In the genomic region with DNA sequence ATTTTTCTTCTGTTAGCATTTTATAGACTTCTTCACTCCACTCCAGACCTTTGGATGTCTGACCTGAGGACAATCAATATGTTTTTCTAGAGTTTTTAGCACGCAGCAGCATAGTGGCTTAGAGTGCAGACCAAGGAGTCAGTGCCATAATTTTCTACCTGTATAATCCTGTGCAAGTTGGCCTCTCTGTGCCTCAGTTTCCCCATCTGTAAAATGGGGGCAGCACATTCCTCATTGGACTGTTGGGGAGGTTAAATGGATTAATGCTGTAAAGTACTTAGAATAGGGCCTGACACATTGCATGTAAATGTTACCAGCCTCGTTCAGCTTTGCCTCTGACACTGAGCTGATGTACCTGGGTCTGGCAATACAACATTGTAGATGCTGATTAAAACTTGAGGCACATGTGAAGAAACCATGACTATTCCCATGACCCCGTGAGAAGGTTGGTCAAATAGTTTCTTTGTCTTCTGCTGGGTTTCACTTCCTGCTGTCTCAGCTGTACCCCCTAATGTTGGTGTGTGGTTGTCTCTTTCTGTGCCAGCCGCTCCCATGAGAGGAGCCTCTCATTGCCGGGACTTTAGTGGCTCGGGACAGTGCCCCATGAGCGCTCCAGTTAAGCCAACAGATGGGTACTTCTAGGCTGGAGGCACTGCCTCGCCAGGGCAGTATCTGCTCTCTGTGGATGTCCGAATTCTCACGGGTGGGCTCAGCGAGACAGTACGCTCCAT, we compare ENCODE assay signal across 15 cellular contexts.
DNase-seq lines count a peak whose midpoint lies in the region; ATAC-seq and TF ChIP-seq lines count a peak whose summit lies in the region.
"Had no signal": no experiment of that assay in that cellular context is flagged by ENCODE, and none has a peak within 500 bp of the region (broad histone marks: within the 10 kb centered on the region; RNA-seq: fewer than 3 reads in every experiment).

No MANE protein-coding gene starts in this region.

- no peaks in the 10 kb centered on the region for H3K27me3 ChIP-seq in stomach
- H3K27me3 ChIP-seq: right lobe of liver had no signal

- H3K4me1 Mint-ChIP-seq in stimulated activated memory B cell treated with anti-CD40 and anti-IgM and Interleukin-4, amounts not matched to agents 10 μg/mL and 1 μg/mL and 100 μg/mL, for 72 hours = peaks cover 32% of the 10 kb centered on the region
- H3K4me1 Mint-ChIP-seq: H9 had no signal

- peaks cover 2% of the 10 kb centered on the region for H3K9me3 Mint-ChIP-seq in stimulated activated memory B cell treated with anti-CD40 and anti-IgM and Interleukin-4, amounts not matched to agents 10 μg/mL and 1 μg/mL and 100 μg/mL, for 72 hours
- H3K9me3 Mint-ChIP-seq: H9 had no signal

- ATAC-seq in GM21786 (IDR thresholded peaks at IDR 0.05; ENCODE audit: unreplicated experiment) = peak; percentile 77
- peak; percentile 75 for ATAC-seq in stimulated activated memory B cell treated with anti-CD40 and anti-IgM and Interleukin-4, amounts not matched to agents 10 μg/mL and 1 μg/mL and 100 μg/mL, for 72 hours

- no peaks in the 10 kb centered on the region for H3K36me3 Mint-ChIP-seq in stimulated activated memory B cell treated with anti-CD40 and anti-IgM and Interleukin-4, amounts not matched to agents 10 μg/mL and 1 μg/mL and 100 μg/mL, for 72 hours

- H3K27ac ChIP-seq in stomach = no peak overlapping the region
- H3K27ac ChIP-seq: KMS-11, right lobe of liver had no signal

- TF ChIP-seq EP300 in stomach (IDR thresholded peaks at IDR 0.05) = no peak

- H3K4me3 Mint-ChIP-seq in stimulated activated memory B cell treated with anti-CD40 and anti-IgM and Interleukin-4, amounts not matched to agents 10 μg/mL and 1 μg/mL and 100 μg/mL, for 72 hours = no peak overlapping the region
- H3K4me3 Mint-ChIP-seq: H9 had no signal

- DNase-seq in SIG-M5 treated with dmso at 0.1 percent for 504 hours (lab: John Stamatoyannopoulos, UW; ENCODE audit: unreplicated experiment) = peak; percentile 47
- DNase-seq in SIG-M5 (lab: John Stamatoyannopoulos, UW) = no peak
- DNase-seq in MV-4-11 (lab: John Stamatoyannopoulos, UW) = peak; percentile 84
- no peak for DNase-seq in cerebellar cortex (ENCODE audit: low spot score)
- no peak for DNase-seq in activated naive CD4-positive, alpha-beta T cell treated with anti-CD3 and anti-CD28 coated beads, Interleukin-2, amount 50 U/mL, for 16 hours
- no peak for DNase-seq in stomach
- DNase-seq: 8988T, cerebellar nuclear complex, foreskin fibroblast, H9, mesenchymal stem cell had no signal

- no peaks in the 10 kb centered on the region for H3K27me3 Mint-ChIP-seq in stimulated activated memory B cell treated with anti-CD40 and anti-IgM and Interleukin-4, amounts not matched to agents 10 μg/mL and 1 μg/mL and 100 μg/mL, for 72 hours

- WGBS in stomach, 5 donors = 88 to 93% (median 92%) methylated on average over 11 to 12 of the region's 12 CpGs

- intact Hi-C loops in stomach (cut with DNase I; ENCODE audit: low total_unique reads) = no loop called here

- no peaks in the 10 kb centered on the region for H3K36me3 ChIP-seq in stomach
- H3K36me3 ChIP-seq: right lobe of liver had no signal

- TF ChIP-seq CTCF in stomach (IDR thresholded peaks at IDR 0.05) = no peak

- H3K27ac Mint-ChIP-seq in stimulated activated memory B cell treated with anti-CD40 and anti-IgM and Interleukin-4, amounts not matched to agents 10 μg/mL and 1 μg/mL and 100 μg/mL, for 72 hours = no peak overlapping the region
- H3K27ac Mint-ChIP-seq: H9 had no signal

- H3K4me3 ChIP-seq in stomach = no peak overlapping the region
- H3K4me3 ChIP-seq: right lobe of liver had no signal

- no peaks in the 10 kb centered on the region for H3K9me3 ChIP-seq in stomach
- H3K9me3 ChIP-seq: right lobe of liver had no signal

- no peak for TF ChIP-seq POLR2A in stomach (IDR thresholded peaks at IDR 0.05)

- peaks cover 0 to 43% (median 13%) of the 10 kb centered on the region in 4 donors for H3K4me1 ChIP-seq in stomach
- H3K4me1 ChIP-seq: right lobe of liver had no signal

Comparison
In these comparisons a context has a peak if more than half of its experiments do, and no peak if none do; other contexts are left out.
1. DNase-seq: peak in SIG-M5 treated with dmso at 0.1 percent for 504 hours (single experiment) and MV-4-11 (single experiment); none in SIG-M5 (single experiment), cerebellar cortex (single experiment), activated naive CD4-positive, alpha-beta T cell treated with anti-CD3 and anti-CD28 coated beads, Interleukin-2, amount 50 U/mL, for 16 hours (single experiment) and stomach (single experiment).